8 cellular contexts compared by ENCODE assay signal in genomic region chr10:60942604-60943269, GRCh38. TPM values are rescaled to one million over a fixed set of nuclear protein-coding genes. Genes with fewer than 3 reads are reported as not detected.
DNase-seq lines count a peak whose midpoint lies in the region; ATAC-seq and TF ChIP-seq lines count a peak whose summit lies in the region.

No MANE protein-coding gene starts in this region.

- H2AFZ ChIP-seq in MM.1S (ENCODE audit: low read length), result peak overlapping the region; percentile 92; the same call in 1 of the 2 replicates

- no peaks in the 10 kb centered on the region for H3K79me2 ChIP-seq in MM.1S (ENCODE audit: low read length)

- H3K4me3 ChIP-seq in MM.1S (ENCODE audit: low read length) (peak overlapping the region; percentile 76), astrocyte of the spinal cord (ENCODE audit: low read depth, low read length) (peak overlapping the region; percentile 77), iPS-18c (ENCODE audit: insufficient read depth, low read depth, low read length) (peak overlapping the region; percentile 79), skeletal muscle satellite cell (ENCODE audit: low read length) (peak overlapping the region; percentile 82)

- in situ Hi-C loops in astrocyte of the spinal cord (cut with HindIII; ENCODE audit: low sequenced_read_pairs), result no loop called here

- H3K4me1 ChIP-seq in MM.1S (ENCODE audit: low read length) (0 out of 2 replicates have a peak, but pooled peaks cover 5% of the 10 kb centered on the region), skeletal muscle satellite cell (ENCODE audit: control insufficient read depth, insufficient read depth, low read length) (peaks cover 40% of the 10 kb centered on the region)

- H3K4me2 ChIP-seq in MM.1S (ENCODE audit: low read depth, low read length) (peak overlapping the region; percentile 91), skeletal muscle satellite cell (ENCODE audit: low read length) (peak overlapping the region; percentile 97)

- no peak overlapping the region for H3K27ac ChIP-seq in MM.1S (ENCODE audit: low read length)

- H4K20me1 ChIP-seq in MM.1S (ENCODE audit: insufficient read depth, low read length), result no peaks in the 10 kb centered on the region

- ATAC-seq in GM21529 (IDR thresholded peaks at IDR 0.05; ENCODE audit: unreplicated experiment), result peak; percentile 60
- ATAC-seq in GM19467 (IDR thresholded peaks at IDR 0.05; ENCODE audit: unreplicated experiment), result no peak

- peaks cover 6% of the 10 kb centered on the region; the same call in 1 of the 2 replicates for H3F3A ChIP-seq in MM.1S (ENCODE audit: insufficient read depth, low read length)

- DNase-seq in EL (peak; percentile 43), MM.1S (no peak), astrocyte of the spinal cord (ENCODE audit: low read depth, low spot score) (peak; percentile 44), NCI-H1436 (lab: John Stamatoyannopoulos, UW) (no peak)

- H3K36me3 ChIP-seq in MM.1S (replicated peaks; ENCODE audit: insufficient read depth, low read length) (no peaks in the 10 kb centered on the region), skeletal muscle satellite cell (ENCODE audit: insufficient read depth, low read length) (no peaks in the 10 kb centered on the region)

- TF ChIP-seq CTCF in MM.1S (IDR thresholded peaks at IDR 0.05; ENCODE audit: low read length), result no peak
- TF ChIP-seq CTCF in astrocyte of the spinal cord (IDR thresholded peaks at IDR 0.05; ENCODE audit: low read depth, low read length), result no peak

- H3K9ac ChIP-seq in MM.1S (ENCODE audit: low read length) (peak overlapping the region; percentile 84; the same call in 1 of the 2 replicates), skeletal muscle satellite cell (ENCODE audit: low read depth, low read length) (peak overlapping the region; percentile 99)

- no peaks in the 10 kb centered on the region for H3K9me2 ChIP-seq in MM.1S (replicated peaks; ENCODE audit: insufficient read depth, low read length)

- H3K27me3 ChIP-seq in MM.1S (replicated peaks; ENCODE audit: insufficient read depth, low read length), result peaks cover 32% of the 10 kb centered on the region
- H3K27me3 ChIP-seq in skeletal muscle satellite cell (ENCODE audit: control insufficient read depth, insufficient read depth, low read length), result no peaks in the 10 kb centered on the region

- H3K9me3 ChIP-seq in MM.1S (replicated peaks; ENCODE audit: insufficient read depth, low read length), result no peaks in the 10 kb centered on the region
- no peaks in the 10 kb centered on the region for H3K9me3 ChIP-seq in iPS-18c (ENCODE audit: control insufficient read depth, insufficient read depth, low read length)
- H3K9me3 ChIP-seq in skeletal muscle satellite cell (replicated peaks; ENCODE audit: low read length), result no peaks in the 10 kb centered on the region

RNA-seq across cellular contexts. Expression of gene RHOBTB1, which starts 1.2 kb away (rescaled TPM):
- 6.8 and 11.8 TPM in 2 replicates for total RNA-seq in skeletal muscle satellite cell (2012; rRNA removed)

Comparison
In these comparisons a context has a peak if more than half of its experiments do, and no peak if none do; other contexts are left out.
1. DNase-seq: peak in EL (single experiment) and astrocyte of the spinal cord (single experiment); none in MM.1S (single experiment) and NCI-H1436 (single experiment).
2. Peak in every context shown above with its lines, with median percentiles within 50 percentile points of each other: H3K4me3 ChIP-seq.